10 cellular contexts compared by ENCODE assay signal in the genomic region with DNA sequence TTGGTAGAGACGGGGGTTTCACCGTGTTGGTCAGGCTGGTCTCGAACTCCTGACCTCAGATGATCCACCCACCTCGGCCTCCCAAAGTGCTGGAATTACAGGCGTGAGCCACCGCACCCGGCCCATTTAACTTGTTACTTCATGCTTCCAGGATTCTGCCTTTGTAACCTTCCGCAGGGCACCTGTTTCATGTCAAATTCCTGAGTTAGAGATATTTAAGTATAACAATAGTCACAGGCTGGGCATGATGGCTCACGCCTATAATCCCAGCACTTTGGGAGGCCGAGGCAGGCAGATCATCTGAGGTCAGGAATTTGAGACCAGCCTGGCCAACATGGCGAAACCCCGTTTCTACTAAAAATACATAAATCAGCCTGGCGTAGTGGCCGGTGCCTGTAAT. TPM values are rescaled to one million over a fixed set of nuclear protein-coding genes. Genes with fewer than 3 reads are reported as not detected.
"Had no signal": no experiment of that assay in that cellular context is flagged by ENCODE, and none has a peak within 500 bp of the region (broad histone marks: within the 10 kb centered on the region; RNA-seq: fewer than 3 reads in every experiment).

No MANE protein-coding gene starts in this region.

RNA-seq across cellular contexts. Expression of a gene that starts 30.8 kb away (rescaled TPM):
- total RNA-seq: activated CD8-positive, alpha-beta memory T cell treated with anti-CD3 and anti-CD28 coated beads for 36 hours; adrenal gland; body of pancreas; chondrocyte; dermis blood vessel endothelial cell; epithelial cell of proximal tubule; esophagus mucosa; foreskin keratinocyte; gastrocnemius medialis had no signal
- polyA plus RNA-seq: adrenal gland, aorta, foreskin keratinocyte had no signal
